ENCODE assay signal across 1 cellular context in the genomic region with DNA sequence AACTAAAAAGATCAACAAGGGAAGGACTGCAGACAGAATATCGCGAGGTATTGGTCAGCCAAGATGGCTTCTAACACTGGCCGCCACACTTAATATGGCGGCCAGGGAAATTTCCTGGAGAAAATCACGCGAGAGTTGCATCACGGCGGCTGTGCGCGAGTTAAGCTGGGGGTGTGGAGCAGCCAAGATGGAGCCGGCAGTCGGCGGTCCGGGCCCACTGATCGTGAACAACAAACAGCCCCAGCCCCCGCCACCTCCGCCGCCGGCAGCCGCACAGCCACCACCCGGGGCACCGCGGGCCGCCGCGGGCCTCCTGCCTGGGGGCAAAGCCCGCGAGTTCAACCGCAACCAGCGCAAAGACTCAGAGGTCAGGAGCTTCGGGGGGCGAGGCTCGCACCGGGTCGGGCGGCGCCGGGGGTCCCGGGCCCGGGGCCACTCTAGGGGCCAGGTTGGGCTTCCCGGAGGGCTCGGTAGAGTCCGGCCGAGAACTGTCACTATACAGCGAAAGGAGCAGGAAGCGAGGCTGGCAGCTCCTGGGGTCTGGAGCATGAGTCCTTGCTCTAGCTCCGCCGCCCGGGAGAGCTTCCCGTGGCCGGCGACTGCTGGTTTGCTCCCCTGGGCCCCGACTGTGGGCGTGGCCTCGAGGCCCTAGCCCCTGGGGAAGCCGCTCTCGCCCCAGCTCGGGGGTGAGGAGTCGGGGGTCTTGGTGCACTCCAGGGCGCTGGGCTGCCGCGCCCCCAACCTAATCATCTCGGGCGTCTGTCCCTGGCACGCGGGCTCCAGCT.
TF ChIP-seq lines count a peak whose summit lies in the region.

A gene with protein sequence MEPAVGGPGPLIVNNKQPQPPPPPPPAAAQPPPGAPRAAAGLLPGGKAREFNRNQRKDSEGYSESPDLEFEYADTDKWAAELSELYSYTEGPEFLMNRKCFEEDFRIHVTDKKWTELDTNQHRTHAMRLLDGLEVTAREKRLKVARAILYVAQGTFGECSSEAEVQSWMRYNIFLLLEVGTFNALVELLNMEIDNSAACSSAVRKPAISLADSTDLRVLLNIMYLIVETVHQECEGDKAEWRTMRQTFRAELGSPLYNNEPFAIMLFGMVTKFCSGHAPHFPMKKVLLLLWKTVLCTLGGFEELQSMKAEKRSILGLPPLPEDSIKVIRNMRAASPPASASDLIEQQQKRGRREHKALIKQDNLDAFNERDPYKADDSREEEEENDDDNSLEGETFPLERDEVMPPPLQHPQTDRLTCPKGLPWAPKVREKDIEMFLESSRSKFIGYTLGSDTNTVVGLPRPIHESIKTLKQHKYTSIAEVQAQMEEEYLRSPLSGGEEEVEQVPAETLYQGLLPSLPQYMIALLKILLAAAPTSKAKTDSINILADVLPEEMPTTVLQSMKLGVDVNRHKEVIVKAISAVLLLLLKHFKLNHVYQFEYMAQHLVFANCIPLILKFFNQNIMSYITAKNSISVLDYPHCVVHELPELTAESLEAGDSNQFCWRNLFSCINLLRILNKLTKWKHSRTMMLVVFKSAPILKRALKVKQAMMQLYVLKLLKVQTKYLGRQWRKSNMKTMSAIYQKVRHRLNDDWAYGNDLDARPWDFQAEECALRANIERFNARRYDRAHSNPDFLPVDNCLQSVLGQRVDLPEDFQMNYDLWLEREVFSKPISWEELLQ (plus strand): TSS at position 174 of the 785 bp plus-strand sequence. CDS start 14 bp downstream, at position 188.

TF ChIP-seq in HepG2, 621 proteins besides CTCF, POLR2A, EP300 and RAD21 (continued from another document and continues in another):
- TF ChIP-seq, protein P1, sequence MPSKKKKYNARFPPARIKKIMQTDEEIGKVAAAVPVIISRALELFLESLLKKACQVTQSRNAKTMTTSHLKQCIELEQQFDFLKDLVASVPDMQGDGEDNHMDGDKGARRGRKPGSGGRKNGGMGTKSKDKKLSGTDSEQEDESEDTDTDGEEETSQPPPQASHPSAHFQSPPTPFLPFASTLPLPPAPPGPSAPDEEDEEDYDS (CRISPR knock-in tag; IDR thresholded peaks at IDR 0.05): peak; percentile 16; the same call in 1 of the 2 replicates
- TF ChIP-seq FOXA1 (IDR thresholded peaks at IDR 0.05) (no peak), FOXA1 (CRISPR knock-in tag; IDR thresholded peaks at IDR 0.05) (peak; percentile 72; the same call in 1 of the 2 replicates), SRSF4 (IDR thresholded peaks at IDR 0.05; ENCODE audit: low read depth, low read length, poor library complexity, severe bottlenecking) (no peak), NCOA5 (CRISPR knock-in tag; IDR thresholded peaks at IDR 0.05) (no peak), FOXJ3 (CRISPR knock-in tag; IDR thresholded peaks at IDR 0.05; ENCODE audit: borderline replicate concordance) (peak; percentile 54; the same call in 1 of the 2 replicates), NR2F2 (IDR thresholded peaks at IDR 0.05; ENCODE audit: borderline replicate concordance, low read depth) (peak; percentile 29; the same call in 1 of the 2 replicates), GABPA (IDR thresholded peaks at IDR 0.05; ENCODE audit: low read depth, low read length) (no peak; the same call in 1 of the 2 replicates), GABPA (CRISPR knock-in tag; IDR thresholded peaks at IDR 0.05; ENCODE audit: low read depth) (peak; percentile 86), MTF1 (CRISPR knock-in tag; IDR thresholded peaks at IDR 0.05) (peak; percentile 65; the same call in 1 of the 2 replicates), ARNT2 (CRISPR knock-in tag; IDR thresholded peaks at IDR 0.05; ENCODE audit: low read depth) (peak; percentile 35; the same call in 1 of the 2 replicates), ZNF563 (CRISPR knock-in tag; IDR thresholded peaks at IDR 0.05) (peak; percentile 88), HNRNPL (IDR thresholded peaks at IDR 0.05; ENCODE audit: low read depth, low read length) (0 out of 2 replicates have a peak, but pooled peaks have one; percentile 20), KMT2B (CRISPR knock-in tag; IDR thresholded peaks at IDR 0.05) (peak; percentile 69), SP140L (CRISPR knock-in tag; IDR thresholded peaks at IDR 0.05; ENCODE audit: borderline replicate concordance) (peak; percentile 76; the same call in 1 of the 2 replicates), ZNF333 (CRISPR knock-in tag; IDR thresholded peaks at IDR 0.05; ENCODE audit: borderline replicate concordance) (0 out of 2 replicates have a peak, but pooled peaks have one; percentile 36), CENPX (CRISPR knock-in tag; IDR thresholded peaks at IDR 0.05) (no peak), HHEX (CRISPR knock-in tag; IDR thresholded peaks at IDR 0.05) (no peak), KAT8 (CRISPR knock-in tag; IDR thresholded peaks at IDR 0.05) (peak; percentile 97), TOPORS (CRISPR knock-in tag; IDR thresholded peaks at IDR 0.05) (peak; percentile 5; the same call in 1 of the 2 replicates), SMARCE1 (IDR thresholded peaks at IDR 0.05; ENCODE audit: borderline replicate concordance) (no peak), GATAD2A (CRISPR knock-in tag; IDR thresholded peaks at IDR 0.05) (0 out of 2 replicates have a peak, but pooled peaks have one; percentile 28), CHCHD3 (CRISPR knock-in tag; IDR thresholded peaks at IDR 0.05) (no peak), ZFAT (CRISPR knock-in tag; conservative IDR thresholded peaks at IDR 0.05) (0 out of 2 replicates have a peak, but pooled peaks have one; percentile 53), YY1 (IDR thresholded peaks at IDR 0.05; ENCODE audit: insufficient read depth, insufficient replicate concordance, low read depth, low read length) (peak; percentile 100), SSRP1 (CRISPR knock-in tag; IDR thresholded peaks at IDR 0.05) (0 out of 2 replicates have a peak, but pooled peaks have one; percentile 5), KLF16 (CRISPR knock-in tag; IDR thresholded peaks at IDR 0.05) (peak in 1 of 2 experiments; percentile 81; a peak in 2 of 4 replicates), ZFP90 (CRISPR knock-in tag; IDR thresholded peaks at IDR 0.05; ENCODE audit: borderline replicate concordance) (peak; percentile 68; the same call in 1 of the 2 replicates), SIN3B (IDR thresholded peaks at IDR 0.05; ENCODE audit: low read length) (peak; percentile 53; the same call in 1 of the 2 replicates)
- TF ChIP-seq, protein P2, sequence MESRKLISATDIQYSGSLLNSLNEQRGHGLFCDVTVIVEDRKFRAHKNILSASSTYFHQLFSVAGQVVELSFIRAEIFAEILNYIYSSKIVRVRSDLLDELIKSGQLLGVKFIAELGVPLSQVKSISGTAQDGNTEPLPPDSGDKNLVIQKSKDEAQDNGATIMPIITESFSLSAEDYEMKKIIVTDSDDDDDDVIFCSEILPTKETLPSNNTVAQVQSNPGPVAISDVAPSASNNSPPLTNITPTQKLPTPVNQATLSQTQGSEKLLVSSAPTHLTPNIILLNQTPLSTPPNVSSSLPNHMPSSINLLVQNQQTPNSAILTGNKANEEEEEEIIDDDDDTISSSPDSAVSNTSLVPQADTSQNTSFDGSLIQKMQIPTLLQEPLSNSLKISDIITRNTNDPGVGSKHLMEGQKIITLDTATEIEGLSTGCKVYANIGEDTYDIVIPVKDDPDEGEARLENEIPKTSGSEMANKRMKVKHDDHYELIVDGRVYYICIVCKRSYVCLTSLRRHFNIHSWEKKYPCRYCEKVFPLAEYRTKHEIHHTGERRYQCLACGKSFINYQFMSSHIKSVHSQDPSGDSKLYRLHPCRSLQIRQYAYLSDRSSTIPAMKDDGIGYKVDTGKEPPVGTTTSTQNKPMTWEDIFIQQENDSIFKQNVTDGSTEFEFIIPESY (CRISPR knock-in tag; IDR thresholded peaks at IDR 0.05): no peak
- TF ChIP-seq, protein P3, sequence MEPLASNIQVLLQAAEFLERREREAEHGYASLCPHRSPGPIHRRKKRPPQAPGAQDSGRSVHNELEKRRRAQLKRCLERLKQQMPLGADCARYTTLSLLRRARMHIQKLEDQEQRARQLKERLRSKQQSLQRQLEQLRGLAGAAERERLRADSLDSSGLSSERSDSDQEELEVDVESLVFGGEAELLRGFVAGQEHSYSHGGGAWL (CRISPR knock-in tag; IDR thresholded peaks at IDR 0.05): peak; percentile 52
- TF ChIP-seq, protein P4, sequence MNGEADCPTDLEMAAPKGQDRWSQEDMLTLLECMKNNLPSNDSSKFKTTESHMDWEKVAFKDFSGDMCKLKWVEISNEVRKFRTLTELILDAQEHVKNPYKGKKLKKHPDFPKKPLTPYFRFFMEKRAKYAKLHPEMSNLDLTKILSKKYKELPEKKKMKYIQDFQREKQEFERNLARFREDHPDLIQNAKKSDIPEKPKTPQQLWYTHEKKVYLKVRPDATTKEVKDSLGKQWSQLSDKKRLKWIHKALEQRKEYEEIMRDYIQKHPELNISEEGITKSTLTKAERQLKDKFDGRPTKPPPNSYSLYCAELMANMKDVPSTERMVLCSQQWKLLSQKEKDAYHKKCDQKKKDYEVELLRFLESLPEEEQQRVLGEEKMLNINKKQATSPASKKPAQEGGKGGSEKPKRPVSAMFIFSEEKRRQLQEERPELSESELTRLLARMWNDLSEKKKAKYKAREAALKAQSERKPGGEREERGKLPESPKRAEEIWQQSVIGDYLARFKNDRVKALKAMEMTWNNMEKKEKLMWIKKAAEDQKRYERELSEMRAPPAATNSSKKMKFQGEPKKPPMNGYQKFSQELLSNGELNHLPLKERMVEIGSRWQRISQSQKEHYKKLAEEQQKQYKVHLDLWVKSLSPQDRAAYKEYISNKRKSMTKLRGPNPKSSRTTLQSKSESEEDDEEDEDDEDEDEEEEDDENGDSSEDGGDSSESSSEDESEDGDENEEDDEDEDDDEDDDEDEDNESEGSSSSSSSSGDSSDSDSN (CRISPR knock-in tag; IDR thresholded peaks at IDR 0.05): peak; percentile 78
- TF ChIP-seq, protein P5, sequence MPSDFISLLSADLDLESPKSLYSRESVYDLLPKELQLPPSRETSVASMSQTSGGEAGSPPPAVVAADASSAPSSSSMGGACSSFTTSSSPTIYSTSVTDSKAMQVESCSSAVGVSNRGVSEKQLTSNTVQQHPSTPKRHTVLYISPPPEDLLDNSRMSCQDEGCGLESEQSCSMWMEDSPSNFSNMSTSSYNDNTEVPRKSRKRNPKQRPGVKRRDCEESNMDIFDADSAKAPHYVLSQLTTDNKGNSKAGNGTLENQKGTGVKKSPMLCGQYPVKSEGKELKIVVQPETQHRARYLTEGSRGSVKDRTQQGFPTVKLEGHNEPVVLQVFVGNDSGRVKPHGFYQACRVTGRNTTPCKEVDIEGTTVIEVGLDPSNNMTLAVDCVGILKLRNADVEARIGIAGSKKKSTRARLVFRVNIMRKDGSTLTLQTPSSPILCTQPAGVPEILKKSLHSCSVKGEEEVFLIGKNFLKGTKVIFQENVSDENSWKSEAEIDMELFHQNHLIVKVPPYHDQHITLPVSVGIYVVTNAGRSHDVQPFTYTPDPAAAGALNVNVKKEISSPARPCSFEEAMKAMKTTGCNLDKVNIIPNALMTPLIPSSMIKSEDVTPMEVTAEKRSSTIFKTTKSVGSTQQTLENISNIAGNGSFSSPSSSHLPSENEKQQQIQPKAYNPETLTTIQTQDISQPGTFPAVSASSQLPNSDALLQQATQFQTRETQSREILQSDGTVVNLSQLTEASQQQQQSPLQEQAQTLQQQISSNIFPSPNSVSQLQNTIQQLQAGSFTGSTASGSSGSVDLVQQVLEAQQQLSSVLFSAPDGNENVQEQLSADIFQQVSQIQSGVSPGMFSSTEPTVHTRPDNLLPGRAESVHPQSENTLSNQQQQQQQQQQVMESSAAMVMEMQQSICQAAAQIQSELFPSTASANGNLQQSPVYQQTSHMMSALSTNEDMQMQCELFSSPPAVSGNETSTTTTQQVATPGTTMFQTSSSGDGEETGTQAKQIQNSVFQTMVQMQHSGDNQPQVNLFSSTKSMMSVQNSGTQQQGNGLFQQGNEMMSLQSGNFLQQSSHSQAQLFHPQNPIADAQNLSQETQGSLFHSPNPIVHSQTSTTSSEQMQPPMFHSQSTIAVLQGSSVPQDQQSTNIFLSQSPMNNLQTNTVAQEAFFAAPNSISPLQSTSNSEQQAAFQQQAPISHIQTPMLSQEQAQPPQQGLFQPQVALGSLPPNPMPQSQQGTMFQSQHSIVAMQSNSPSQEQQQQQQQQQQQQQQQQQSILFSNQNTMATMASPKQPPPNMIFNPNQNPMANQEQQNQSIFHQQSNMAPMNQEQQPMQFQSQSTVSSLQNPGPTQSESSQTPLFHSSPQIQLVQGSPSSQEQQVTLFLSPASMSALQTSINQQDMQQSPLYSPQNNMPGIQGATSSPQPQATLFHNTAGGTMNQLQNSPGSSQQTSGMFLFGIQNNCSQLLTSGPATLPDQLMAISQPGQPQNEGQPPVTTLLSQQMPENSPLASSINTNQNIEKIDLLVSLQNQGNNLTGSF (CRISPR knock-in tag; IDR thresholded peaks at IDR 0.05): peak; percentile 38; the same call in 1 of the 2 replicates
- TF ChIP-seq, protein P6, sequence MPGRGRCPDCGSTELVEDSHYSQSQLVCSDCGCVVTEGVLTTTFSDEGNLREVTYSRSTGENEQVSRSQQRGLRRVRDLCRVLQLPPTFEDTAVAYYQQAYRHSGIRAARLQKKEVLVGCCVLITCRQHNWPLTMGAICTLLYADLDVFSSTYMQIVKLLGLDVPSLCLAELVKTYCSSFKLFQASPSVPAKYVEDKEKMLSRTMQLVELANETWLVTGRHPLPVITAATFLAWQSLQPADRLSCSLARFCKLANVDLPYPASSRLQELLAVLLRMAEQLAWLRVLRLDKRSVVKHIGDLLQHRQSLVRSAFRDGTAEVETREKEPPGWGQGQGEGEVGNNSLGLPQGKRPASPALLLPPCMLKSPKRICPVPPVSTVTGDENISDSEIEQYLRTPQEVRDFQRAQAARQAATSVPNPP (CRISPR knock-in tag; IDR thresholded peaks at IDR 0.05): 0 out of 2 replicates have a peak, but pooled peaks have one; percentile 34
- TF ChIP-seq, protein P7, sequence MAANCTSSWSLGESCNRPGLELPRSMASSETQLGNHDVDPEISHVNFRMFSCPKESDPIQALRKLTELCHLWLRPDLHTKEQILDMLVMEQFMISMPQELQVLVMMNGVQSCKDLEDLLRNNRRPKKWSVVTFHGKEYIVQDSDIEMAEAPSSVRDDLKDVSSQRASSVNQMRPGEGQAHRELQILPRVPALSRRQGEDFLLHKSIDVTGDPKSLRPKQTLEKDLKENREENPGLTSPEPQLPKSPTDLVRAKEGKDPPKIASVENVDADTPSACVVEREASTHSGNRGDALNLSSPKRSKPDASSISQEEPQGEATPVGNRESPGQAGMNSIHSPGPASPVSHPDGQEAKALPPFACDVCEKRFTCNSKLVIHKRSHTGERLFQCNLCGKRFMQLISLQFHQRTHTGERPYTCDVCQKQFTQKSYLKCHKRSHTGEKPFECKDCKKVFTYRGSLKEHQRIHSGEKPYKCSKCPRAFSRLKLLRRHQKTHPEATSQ (CRISPR knock-in tag; IDR thresholded peaks at IDR 0.05; ENCODE audit: borderline replicate concordance): no peak
- TF ChIP-seq, protein P8, sequence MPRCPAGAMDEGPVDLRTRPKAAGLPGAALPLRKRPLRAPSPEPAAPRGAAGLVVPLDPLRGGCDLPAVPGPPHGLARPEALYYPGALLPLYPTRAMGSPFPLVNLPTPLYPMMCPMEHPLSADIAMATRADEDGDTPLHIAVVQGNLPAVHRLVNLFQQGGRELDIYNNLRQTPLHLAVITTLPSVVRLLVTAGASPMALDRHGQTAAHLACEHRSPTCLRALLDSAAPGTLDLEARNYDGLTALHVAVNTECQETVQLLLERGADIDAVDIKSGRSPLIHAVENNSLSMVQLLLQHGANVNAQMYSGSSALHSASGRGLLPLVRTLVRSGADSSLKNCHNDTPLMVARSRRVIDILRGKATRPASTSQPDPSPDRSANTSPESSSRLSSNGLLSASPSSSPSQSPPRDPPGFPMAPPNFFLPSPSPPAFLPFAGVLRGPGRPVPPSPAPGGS (CRISPR knock-in tag; IDR thresholded peaks at IDR 0.05): peak; percentile 42; the same call in 1 of the 2 replicates
- TF ChIP-seq, protein P9, sequence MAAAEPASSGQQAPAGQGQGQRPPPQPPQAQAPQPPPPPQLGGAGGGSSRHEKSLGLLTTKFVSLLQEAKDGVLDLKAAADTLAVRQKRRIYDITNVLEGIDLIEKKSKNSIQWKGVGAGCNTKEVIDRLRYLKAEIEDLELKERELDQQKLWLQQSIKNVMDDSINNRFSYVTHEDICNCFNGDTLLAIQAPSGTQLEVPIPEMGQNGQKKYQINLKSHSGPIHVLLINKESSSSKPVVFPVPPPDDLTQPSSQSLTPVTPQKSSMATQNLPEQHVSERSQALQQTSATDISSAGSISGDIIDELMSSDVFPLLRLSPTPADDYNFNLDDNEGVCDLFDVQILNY (CRISPR knock-in tag; conservative IDR thresholded peaks at IDR 0.05): peak; percentile 12; the same call in 1 of the 2 replicates
